In genomic region chr2:192267484-192267883, GRCh38 we compare ENCODE assay signal across 17 cellular contexts.
DNase-seq lines count a peak whose midpoint lies in the region; ATAC-seq and TF ChIP-seq lines count a peak whose summit lies in the region.
"Had no signal": no experiment of that assay in that cellular context is flagged by ENCODE, and none has a peak within 500 bp of the region (broad histone marks: within the 10 kb centered on the region; RNA-seq: fewer than 3 reads in every experiment).

No MANE protein-coding gene starts in this region.

- CTCF ChIA-PET in IMR-90 (lab: Yijun Ruan, JAX), result interaction anchor here (1.1 kb wide), 1 partner anchor 35 kb away, joined by 3 read pairs; no protein-coding TSS in a partner anchor
- CTCF ChIA-PET in activated CD4-positive, alpha-beta memory T cell treated with anti-CD3 and anti-CD28 coated beads for 36 hours (lab: Charles Lee), result interaction anchor here (0.6 kb wide), 1 partner anchor 64 kb away, joined by 3 read pairs; no protein-coding TSS in a partner anchor

- H3K14ac ChIP-seq in IMR-90 (replicated peaks; ENCODE audit: low read depth, low read length) (no peak overlapping the region), H9 (ENCODE audit: insufficient read depth, low read length) (no peak overlapping the region)

- no peak overlapping the region for H2BK20ac ChIP-seq in IMR-90 (ENCODE audit: low read depth, low read length)
- no peak overlapping the region for H2BK20ac ChIP-seq in H9 (ENCODE audit: low read depth, low read length, poor library complexity, severe bottlenecking)

- H3K4ac ChIP-seq in IMR-90 (ENCODE audit: low read depth, low read length) (no peak overlapping the region), H9 (ENCODE audit: low read depth, low read length) (no peak overlapping the region)

- H2BK12ac ChIP-seq in H9 (ENCODE audit: insufficient read length, low read depth, low read length), result no peak overlapping the region

- H3K4me2 ChIP-seq in IMR-90 (ENCODE audit: low read depth, low read length) (no peak overlapping the region; the same call in 1 of the 2 replicates), H9 (ENCODE audit: insufficient read depth, insufficient read length, low read length) (no peak overlapping the region)

- H3K27me3 Mint-ChIP-seq in activated CD4-positive, alpha-beta memory T cell treated with anti-CD3 and anti-CD28 coated beads for 36 hours, result no peaks in the 10 kb centered on the region
- H3K27me3 Mint-ChIP-seq in H9 (ENCODE audit: low read depth), result no peaks in the 10 kb centered on the region
- H3K27me3 Mint-ChIP-seq: activated CD4-positive, alpha-beta T cell treated with anti-CD3 and anti-CD28 coated beads, Interleukin-2, amount 10 ng/mL, durations not matched to agents 24 days and 14 days had no signal

- dilution Hi-C loops in IMR-90 (cut with HindIII; ENCODE audit: low sequenced_read_pairs, unreplicated experiment), result no loop called here

- no peak overlapping the region; a peak in 1 of 4 replicates for H4K8ac ChIP-seq in IMR-90 (ENCODE audit: low read depth in 2 of 2, low read length in 2 of 2)
- no peak overlapping the region for H4K8ac ChIP-seq in H9 (replicated peaks; ENCODE audit: insufficient read length, low read depth, low read length)

- H3K23ac ChIP-seq in IMR-90 (ENCODE audit: low read depth, low read length) (no peak overlapping the region), H9 (ENCODE audit: insufficient read length, low read depth, low read length) (no peak overlapping the region)

- no peak overlapping the region for H2AK9ac ChIP-seq in IMR-90 (replicated peaks; ENCODE audit: low read depth, low read length, poor library complexity)

- TF ChIP-seq RAD21 in IMR-90 (IDR thresholded peaks at IDR 0.05; ENCODE audit: low read length), result no peak

- BruUV-seq in IMR-90 (replicated peaks; lab: Mats Ljungman, UMichigan), result no TSS peak

- no peaks in the 10 kb centered on the region for H4K20me1 ChIP-seq in IMR-90 (ENCODE audit: insufficient read depth, low read length)
- H4K20me1 ChIP-seq in H9 (ENCODE audit: control insufficient read depth, insufficient read depth, insufficient read length), result no peaks in the 10 kb centered on the region

- H3K27ac Mint-ChIP-seq in activated CD4-positive, alpha-beta memory T cell treated with anti-CD3 and anti-CD28 coated beads for 36 hours, result no peak overlapping the region
- no peak overlapping the region for H3K27ac Mint-ChIP-seq in H9
- H3K27ac Mint-ChIP-seq: activated CD4-positive, alpha-beta T cell treated with anti-CD3 and anti-CD28 coated beads, Interleukin-2, amount 10 ng/mL, durations not matched to agents 24 days and 14 days had no signal

- H3K79me2 ChIP-seq in H9 (ENCODE audit: insufficient read depth, low read length), result no peaks in the 10 kb centered on the region

- no peaks in the 10 kb centered on the region for H3K36me3 Mint-ChIP-seq in activated CD4-positive, alpha-beta memory T cell treated with anti-CD3 and anti-CD28 coated beads for 36 hours
- H3K36me3 Mint-ChIP-seq in H9 (ENCODE audit: insufficient read depth in 1 of 3, low read depth in 3 of 3), result no peaks in the 10 kb centered on the region

- H3K4me3 Mint-ChIP-seq in activated CD4-positive, alpha-beta memory T cell treated with anti-CD3 and anti-CD28 coated beads for 36 hours, result no peak overlapping the region
- H3K4me3 Mint-ChIP-seq in H9, result no peak overlapping the region
- H3K4me3 Mint-ChIP-seq: activated CD4-positive, alpha-beta T cell treated with anti-CD3 and anti-CD28 coated beads, Interleukin-2, amount 10 ng/mL, durations not matched to agents 24 days and 14 days had no signal

- H3K4me1 Mint-ChIP-seq in activated CD4-positive, alpha-beta memory T cell treated with anti-CD3 and anti-CD28 coated beads for 36 hours (ENCODE audit: low read depth), result no peaks in the 10 kb centered on the region
- H3K4me1 Mint-ChIP-seq in H9, result no peaks in the 10 kb centered on the region
- H3K4me1 Mint-ChIP-seq: activated CD4-positive, alpha-beta T cell treated with anti-CD3 and anti-CD28 coated beads, Interleukin-2, amount 10 ng/mL, durations not matched to agents 24 days and 14 days had no signal

- H4K91ac ChIP-seq in IMR-90 (ENCODE audit: insufficient read depth, low read depth, low read length) (no peak overlapping the region), H9 (ENCODE audit: insufficient read length, low read depth, low read length) (no peak overlapping the region)

- H3K56ac ChIP-seq in IMR-90 (ENCODE audit: extremely low read depth, insufficient read depth, low read length) (no peak overlapping the region), H9 (ENCODE audit: insufficient read length, low read depth, low read length) (no peak overlapping the region)

- H3K4me3 ChIP-seq in AG10803 (ENCODE audit: low read length) (no peak overlapping the region), IMR-90 (ENCODE audit: insufficient read depth, low read depth, low read length) (no peak overlapping the region), brain microvascular endothelial cell (ENCODE audit: low read depth, low read length) (no peak overlapping the region)
- H3K4me3 ChIP-seq: heart right ventricle had no signal

- H3K27me3 ChIP-seq in IMR-90 (ENCODE audit: control insufficient read depth, insufficient read depth, low read length), result no peaks in the 10 kb centered on the region
- H3K27me3 ChIP-seq in brain microvascular endothelial cell (replicated peaks), result no peaks in the 10 kb centered on the region
- no peaks in the 10 kb centered on the region for H3K27me3 ChIP-seq in H9 (ENCODE audit: insufficient read depth, low read length)
- H3K27me3 ChIP-seq: heart right ventricle had no signal

- H2BK5ac ChIP-seq in IMR-90 (ENCODE audit: low read depth, low read length, poor library complexity, severe bottlenecking) (peak overlapping the region; percentile 80), H9 (ENCODE audit: insufficient read length, low read length) (no peak overlapping the region)

- H3K9me3 ChIP-seq in IMR-90 (ENCODE audit: control insufficient read depth, insufficient read depth, low read length) (no peaks in the 10 kb centered on the region), H9 (ENCODE audit: control insufficient read depth, low read depth, low read length) (no peaks in the 10 kb centered on the region)
- H3K9me3 ChIP-seq: heart right ventricle had no signal

- H3K18ac ChIP-seq in IMR-90 (ENCODE audit: low read depth, low read length) (no peak overlapping the region), H9 (ENCODE audit: insufficient read length, low read depth, low read length) (no peak overlapping the region)

- no peak overlapping the region; the same call in 1 of the 2 replicates for H3K27ac ChIP-seq in IMR-90 (ENCODE audit: insufficient read depth, low read length)
- H3K27ac ChIP-seq in brain microvascular endothelial cell, result peak overlapping the region; percentile 57
- no peak overlapping the region for H3K27ac ChIP-seq in H9 (ENCODE audit: insufficient read length, low read depth, low read length)
- H3K27ac ChIP-seq: heart right ventricle had no signal

- H2BK120ac ChIP-seq in IMR-90 (ENCODE audit: low read depth, low read length) (no peak overlapping the region), H9 (ENCODE audit: low read depth, low read length, poor library complexity, severe bottlenecking) (no peak overlapping the region)

- TF ChIP-seq POLR2A in IMR-90 (IDR thresholded peaks at IDR 0.05; ENCODE audit: low read depth, low read length), result no peak

- H3T11ph ChIP-seq in H9 (ENCODE audit: low read length), result no peak overlapping the region

- POLR2A ChIA-PET in IMR-90 (lab: Charles Lee; ENCODE audit: unreplicated experiment), result no interaction called here
- POLR2A ChIA-PET in activated CD4-positive, alpha-beta memory T cell treated with anti-CD3 and anti-CD28 coated beads for 36 hours (lab: Charles Lee), result no interaction called here

- TF ChIP-seq CTCF in AG10803 (conservative IDR thresholded peaks at IDR 0.05; ENCODE audit: low read length), result no peak
- no peak for TF ChIP-seq CTCF in IMR-90 (conservative IDR thresholded peaks at IDR 0.05; ENCODE audit: low read depth, low read length)
- TF ChIP-seq CTCF in brain microvascular endothelial cell (IDR thresholded peaks at IDR 0.05; ENCODE audit: low read depth, low read length, missing control alignments), result no peak
- TF ChIP-seq CTCF in H9 (conservative IDR thresholded peaks at IDR 0.05), result no peak

- no peaks in the 10 kb centered on the region for H3K23me2 ChIP-seq in H9 (ENCODE audit: insufficient read length, low read depth, low read length, poor library complexity, severe bottlenecking)

- no peak overlapping the region for H4K5ac ChIP-seq in IMR-90 (ENCODE audit: low read depth, low read length)
- no peak overlapping the region for H4K5ac ChIP-seq in H9 (ENCODE audit: insufficient read length, low read depth, low read length)

- H3K79me1 ChIP-seq in IMR-90 (ENCODE audit: low read depth in 1 of 2, low read length in 2 of 2) (no peaks in the 10 kb centered on the region), H9 (ENCODE audit: insufficient read depth, low read depth, low read length, poor library complexity, severe bottlenecking) (no peaks in the 10 kb centered on the region)

- no peaks in the 10 kb centered on the region for H3K9me3 Mint-ChIP-seq in activated CD4-positive, alpha-beta memory T cell treated with anti-CD3 and anti-CD28 coated beads for 36 hours
- H3K9me3 Mint-ChIP-seq in H9, result no peaks in the 10 kb centered on the region
- H3K9me3 Mint-ChIP-seq: activated CD4-positive, alpha-beta T cell treated with anti-CD3 and anti-CD28 coated beads, Interleukin-2, amount 10 ng/mL, durations not matched to agents 24 days and 14 days had no signal

- peak; percentile 61 for ATAC-seq in IMR-90 (ENCODE audit: low read depth)
- ATAC-seq in GM18498 (IDR thresholded peaks at IDR 0.05; ENCODE audit: unreplicated experiment), result no peak
- ATAC-seq: stimulated activated naive CD8-positive, alpha-beta T cell treated with anti-CD3 and anti-CD28 coated beads, Interleukin-15, Interleukin-2, amounts not matched to agents 100 U/mL and 50 U/mL, for 24 hours had no signal

- intact Hi-C loops in IMR-90 (cut with micrococcal nuclease), result no loop called here
- intact Hi-C loops in activated CD4-positive, alpha-beta memory T cell treated with anti-CD3 and anti-CD28 coated beads for 36 hours (cut with micrococcal nuclease), result no loop called here

- H2AFZ ChIP-seq in IMR-90 (replicated peaks; ENCODE audit: low read length, poor library complexity) (no peak overlapping the region), H9 (ENCODE audit: low read length) (no peak overlapping the region)

- in situ Hi-C loops in IMR-90 (cut with MboI; ENCODE audit: low sequenced_read_pairs), result no loop called here
- in situ Hi-C loops in brain microvascular endothelial cell (cut with HindIII; ENCODE audit: low pct_ligation_motif_present, low sequenced_read_pairs), result no loop called here

- no peaks in the 10 kb centered on the region for H3K36me3 ChIP-seq in IMR-90 (ENCODE audit: control insufficient read depth, insufficient read depth, low read length)
- no peaks in the 10 kb centered on the region for H3K36me3 ChIP-seq in brain microvascular endothelial cell (replicated peaks)
- H3K36me3 ChIP-seq: heart right ventricle had no signal

- H3K9ac ChIP-seq in IMR-90 (ENCODE audit: low read depth, low read length), result no peak overlapping the region
- H3K9ac ChIP-seq in H9 (ENCODE audit: extremely low read depth, insufficient read length, low read length), result no peak overlapping the region

- H3K9me1 ChIP-seq in IMR-90 (ENCODE audit: insufficient read depth, low read length), result no peaks in the 10 kb centered on the region

- no peak overlapping the region for H2BK15ac ChIP-seq in IMR-90 (ENCODE audit: low read depth, low read length)
- no peak overlapping the region for H2BK15ac ChIP-seq in H9 (ENCODE audit: low read depth, low read length)

- DNase-seq in AG10803 (ENCODE audit: low read depth) (peak; percentile 72), IMR-90 (peak; percentile 91), brain microvascular endothelial cell (no peak), hepatic stellate cell (ENCODE audit: low spot score) (peak; percentile 38), H9 (no peak), hypothalamus (lab: John Stamatoyannopoulos, UW) (no peak)
- DNase-seq in activated CD4-positive, alpha-beta memory T cell treated with anti-CD3 and anti-CD28 coated beads for 36 hours, result no peak
- DNase-seq: activated CD4-positive, alpha-beta T cell treated with anti-CD3 and anti-CD28 coated beads, Interleukin-2, amount 10 ng/mL, durations not matched to agents 24 days and 14 days; activated effector memory CD4-positive, alpha-beta T cell treated with Interleukin-2 at 50 U/mL for 16 hours; H7; heart right ventricle; NCI-H2081; NK-92 treated with Interleukin-12 subunit alpha and Interleukin-12 subunit beta, amount 100 ng/mL, for 24 hours; nucleus accumbens; stimulated activated CD4-positive, alpha-beta T cell treated with anti-CD3 and anti-CD28 coated beads, Interleukin-4, amount 100 ng/mL, for 24 hours; stimulated activated naive CD8-positive, alpha-beta T cell treated with anti-CD3 and anti-CD28 coated beads, Interleukin-15, Interleukin-2, amounts not matched to agents 100 U/mL and 50 U/mL, for 24 hours had no signal

- peaks cover 5% of the 10 kb centered on the region for H3K4me1 ChIP-seq in IMR-90 (ENCODE audit: control insufficient read depth, insufficient read depth, low read length)
- no peaks in the 10 kb centered on the region for H3K4me1 ChIP-seq in H9 (ENCODE audit: insufficient read depth, low read length)
- H3K4me1 ChIP-seq: heart right ventricle had no signal

- H2AK5ac ChIP-seq in IMR-90 (ENCODE audit: low read depth, low read length), result no peak overlapping the region
- H2AK5ac ChIP-seq in H9 (ENCODE audit: insufficient read length, low read length), result no peak overlapping the region

Comparison
In these comparisons a context has a peak if more than half of its experiments do, and no peak if none do; other contexts are left out.
1. DNase-seq: peak in AG10803 (single experiment), IMR-90 (single experiment) and hepatic stellate cell (single experiment); none in brain microvascular endothelial cell (single experiment), activated CD4-positive, alpha-beta memory T cell treated with anti-CD3 and anti-CD28 coated beads for 36 hours (single experiment), H9 (single experiment) and hypothalamus (0 of 51).